Comparison of ENCODE assay signal across 8 cellular contexts in genomic region chr4:170788540-170789051, GRCh38.
DNase-seq lines count a peak whose midpoint lies in the region; TF ChIP-seq lines count a peak whose summit lies in the region.
"Not testable (repeated sequence)": the region's sequence is repeated elsewhere in the genome, so short reads cannot be mapped to it uniquely, and the experiment has no call there.

No MANE protein-coding gene starts in this region.

- H3K9me3 Mint-ChIP-seq in H9, neural crest cell: not testable (repeated sequence)

- H3K4me1 ChIP-seq in H9 (ENCODE audit: insufficient read depth, low read length); KMS-11 (ENCODE audit: low read depth, poor library complexity, severe bottlenecking); SJCRH30; iPS-15b (ENCODE audit: control insufficient read depth, insufficient read depth, low read length); smooth muscle cell (ENCODE audit: low read depth): not testable (repeated sequence)

- not testable (repeated sequence) for H3K27me3 ChIP-seq in H9 (ENCODE audit: insufficient read depth, low read length); KMS-11 (ENCODE audit: insufficient read depth, low read depth); SJCRH30; iPS-15b (ENCODE audit: control insufficient read depth, insufficient read depth, low read length); smooth muscle cell (ENCODE audit: low read depth)

- not testable (repeated sequence) for H3K4me3 ChIP-seq in KMS-11 (IDR thresholded peaks at IDR 0.05; ENCODE audit: insufficient read depth, low read depth, low read length)
- H3K4me3 ChIP-seq in SJCRH30 (peak overlapping the region; percentile 36), iPS-15b (ENCODE audit: low read depth, low read length) (peak overlapping the region; percentile 50), smooth muscle cell (peak overlapping the region; percentile 47)

- not testable (repeated sequence) for H3K23ac ChIP-seq in H9 (ENCODE audit: insufficient read length, low read depth, low read length)

- H2BK12ac ChIP-seq in H9 (ENCODE audit: insufficient read length, low read depth, low read length), result not testable (repeated sequence)

- not testable (repeated sequence) for H3K23me2 ChIP-seq in H9 (ENCODE audit: insufficient read length, low read depth, low read length, poor library complexity, severe bottlenecking)

- H3K27me3 Mint-ChIP-seq in H9 (ENCODE audit: low read depth); neural crest cell (ENCODE audit: low read depth): not testable (repeated sequence)

- H3K4me2 ChIP-seq in H9 (ENCODE audit: insufficient read depth, insufficient read length, low read length) (peak overlapping the region; percentile 30), smooth muscle cell (peak overlapping the region; percentile 81)
- not testable (repeated sequence) for H3K4me2 ChIP-seq in KMS-11

- H3K79me1 ChIP-seq in H9 (ENCODE audit: insufficient read depth, low read depth, low read length, poor library complexity, severe bottlenecking), result not testable (repeated sequence)

- peak overlapping the region; percentile 64 for H3K18ac ChIP-seq in H9 (ENCODE audit: insufficient read length, low read depth, low read length)

- H3K27ac Mint-ChIP-seq in H9 (peak overlapping the region; percentile 87 to 98 (median 94)), neural crest cell (ENCODE audit: unreplicated experiment) (peak overlapping the region; percentile 97)

- H2BK20ac ChIP-seq in H9 (ENCODE audit: low read depth, low read length, poor library complexity, severe bottlenecking), result not testable (repeated sequence)

- DNase-seq in DMS53 (lab: John Stamatoyannopoulos, UW), result peak; percentile 42
- DNase-seq in H9; SJCRH30; smooth muscle cell (lab: John Stamatoyannopoulos, UW; ENCODE audit: unreplicated experiment): not testable (repeated sequence)
- DNase-seq in NCI-H748 (lab: John Stamatoyannopoulos, UW; ENCODE audit: unreplicated experiment), result peak; percentile 54
- peak; percentile 14 for DNase-seq in neural crest cell (ENCODE audit: low read depth, low spot score)

- H3K14ac ChIP-seq in H9 (ENCODE audit: insufficient read depth, low read length), result not testable (repeated sequence)

- H3K9ac ChIP-seq in H9 (ENCODE audit: extremely low read depth, insufficient read length, low read length) (peak overlapping the region; percentile 37), KMS-11 (peak overlapping the region; percentile 23; the same call in 1 of the 2 replicates)
- not testable (repeated sequence) for H3K9ac ChIP-seq in iPS-15b (ENCODE audit: low read depth, low read length); smooth muscle cell (ENCODE audit: low read depth)

- H3K9me3 ChIP-seq in H9 (ENCODE audit: control insufficient read depth, low read depth, low read length); SJCRH30 (replicated peaks); iPS-15b (ENCODE audit: control insufficient read depth, insufficient read depth, low read length); smooth muscle cell (replicated peaks; ENCODE audit: low read depth): not testable (repeated sequence)

- H3F3A ChIP-seq in smooth muscle cell (ENCODE audit: low read depth), result not testable (repeated sequence)

- H3K56ac ChIP-seq in H9 (ENCODE audit: insufficient read length, low read depth, low read length), result not testable (repeated sequence)

- not testable (repeated sequence) for H3K27ac ChIP-seq in H9 (ENCODE audit: insufficient read length, low read depth, low read length); KMS-11; SJCRH30; smooth muscle cell (ENCODE audit: low read depth)

- not testable (repeated sequence) for H2BK120ac ChIP-seq in H9 (ENCODE audit: low read depth, low read length, poor library complexity, severe bottlenecking)

- H3K4me1 Mint-ChIP-seq in H9, neural crest cell: not testable (repeated sequence)

- not testable (repeated sequence) for H2BK15ac ChIP-seq in H9 (ENCODE audit: low read depth, low read length)

- no CpG with 5 or more reads among the region's 28 CpGs for WGBS in H9 (ENCODE audit: extremely low coverage, insufficient read length, low lambda C conversion rate)
- WGBS in smooth muscle cell (ENCODE audit: low lambda C conversion rate), result 46% methylated on average over 28 of the region's 28 CpGs

- not testable (repeated sequence) for TF ChIP-seq CTCF in H9 (conservative IDR thresholded peaks at IDR 0.05); KMS-11 (conservative IDR thresholded peaks at IDR 0.05; ENCODE audit: low read depth, low read length); neural crest cell (conservative IDR thresholded peaks at IDR 0.05); smooth muscle cell (IDR thresholded peaks at IDR 0.05; ENCODE audit: borderline replicate concordance, insufficient read depth, poor library complexity, severe bottlenecking)

- not testable (repeated sequence) for H4K5ac ChIP-seq in H9 (ENCODE audit: insufficient read length, low read depth, low read length)

- H3K4me3 Mint-ChIP-seq in H9, result peak overlapping the region; percentile 77 to 78
- H3K4me3 Mint-ChIP-seq in neural crest cell, result peak overlapping the region; percentile 90

- H2AK5ac ChIP-seq in H9 (ENCODE audit: insufficient read length, low read length), result not testable (repeated sequence)

- not testable (repeated sequence) for H3K36me3 ChIP-seq in KMS-11 (ENCODE audit: insufficient read depth); SJCRH30; iPS-15b (ENCODE audit: control insufficient read depth, insufficient read depth, low read length); smooth muscle cell (ENCODE audit: low read depth)

- H4K91ac ChIP-seq in H9 (ENCODE audit: insufficient read length, low read depth, low read length), result not testable (repeated sequence)

- not testable (repeated sequence) for H2BK5ac ChIP-seq in H9 (ENCODE audit: insufficient read length, low read length)

- H3K79me2 ChIP-seq in H9 (ENCODE audit: insufficient read depth, low read length); KMS-11 (ENCODE audit: insufficient read depth, low read depth); smooth muscle cell (ENCODE audit: low read depth): not testable (repeated sequence)

- not testable (repeated sequence) for H4K8ac ChIP-seq in H9 (replicated peaks; ENCODE audit: insufficient read length, low read depth, low read length)

- not testable (repeated sequence) for H3T11ph ChIP-seq in H9 (ENCODE audit: low read length)

- H3K36me3 Mint-ChIP-seq in H9 (ENCODE audit: insufficient read depth in 1 of 3, low read depth in 3 of 3); neural crest cell (ENCODE audit: low read depth): not testable (repeated sequence)

- not testable (repeated sequence) for H3K4ac ChIP-seq in H9 (ENCODE audit: low read depth, low read length)

- H4K20me1 ChIP-seq in H9 (ENCODE audit: control insufficient read depth, insufficient read depth, insufficient read length); KMS-11 (ENCODE audit: insufficient read depth); smooth muscle cell (ENCODE audit: low read depth): not testable (repeated sequence)

- H2AFZ ChIP-seq in H9 (ENCODE audit: low read length), result not testable (repeated sequence)
- H2AFZ ChIP-seq in KMS-11 (ENCODE audit: low read depth), result peak overlapping the region; percentile 25; the same call in 1 of the 2 replicates
- H2AFZ ChIP-seq in smooth muscle cell (ENCODE audit: low read depth), result peak overlapping the region; percentile 84
